Comparison of ENCODE assay signal across 8 cellular contexts in genomic region chr2:38535404-38535744, GRCh38.
DNase-seq lines count a peak whose midpoint lies in the region; ATAC-seq and TF ChIP-seq lines count a peak whose summit lies in the region.

No MANE protein-coding gene starts in this region.

- no peaks in the 10 kb centered on the region for H3K36me3 Mint-ChIP-seq in activated naive CD4-positive, alpha-beta T cell treated with anti-CD3 and anti-CD28 coated beads, Interleukin-2, amount 10 ng/mL, durations not matched to agents 7 days and 5 days
- no peaks in the 10 kb centered on the region for H3K36me3 Mint-ChIP-seq in naive B cell

- no peaks in the 10 kb centered on the region for H3K27me3 ChIP-seq in colonic mucosa
- no peaks in the 10 kb centered on the region for H3K27me3 ChIP-seq in testis

- no peak for TF ChIP-seq POLR2A in testis (IDR thresholded peaks at IDR 0.05)

- no peak for ATAC-seq in naive B cell (ENCODE audit: low read depth in 2 of 2)
- ATAC-seq in GM18858 (IDR thresholded peaks at IDR 0.05; ENCODE audit: unreplicated experiment), result no peak

- no peak overlapping the region for H3K27ac Mint-ChIP-seq in activated naive CD4-positive, alpha-beta T cell treated with anti-CD3 and anti-CD28 coated beads, Interleukin-2, amount 10 ng/mL, durations not matched to agents 7 days and 5 days
- peak overlapping the region in 5 of 6 donors; percentile 39 to 94 (median 61) for H3K27ac Mint-ChIP-seq in naive B cell

- TF ChIP-seq CTCF in colonic mucosa (IDR thresholded peaks at IDR 0.05) (no peak), testis (IDR thresholded peaks at IDR 0.05) (no peak)

- peak overlapping the region; percentile 23 for H3K4me3 Mint-ChIP-seq in activated naive CD4-positive, alpha-beta T cell treated with anti-CD3 and anti-CD28 coated beads, Interleukin-2, amount 10 ng/mL, durations not matched to agents 7 days and 5 days
- H3K4me3 Mint-ChIP-seq in naive B cell, result peak overlapping the region; percentile 35 to 86 (median 70)

- peaks cover 55% of the 10 kb centered on the region for H3K27me3 Mint-ChIP-seq in activated naive CD4-positive, alpha-beta T cell treated with anti-CD3 and anti-CD28 coated beads, Interleukin-2, amount 10 ng/mL, durations not matched to agents 7 days and 5 days
- peaks cover 10 to 27% (median 12%) of the 10 kb centered on the region in 3 donors for H3K27me3 Mint-ChIP-seq in naive B cell

- no peak for DNase-seq in activated naive CD4-positive, alpha-beta T cell treated with anti-CD3 and anti-CD28 coated beads, Interleukin-2, amount 10 ng/mL, durations not matched to agents 7 days and 5 days
- no peak for DNase-seq in activated naive CD4-positive, alpha-beta T cell treated with Interleukin-2 at 50 U/mL for 16 hours
- DNase-seq in colonic mucosa (no peak), naive B cell (no peak), testis (no peak), SW480 (ENCODE audit: low spot score) (no peak)
- no peak for DNase-seq in effector CD4-positive, alpha-beta T cell

- no peaks in the 10 kb centered on the region for H3K9me3 Mint-ChIP-seq in activated naive CD4-positive, alpha-beta T cell treated with anti-CD3 and anti-CD28 coated beads, Interleukin-2, amount 10 ng/mL, durations not matched to agents 7 days and 5 days
- no peaks in the 10 kb centered on the region for H3K9me3 Mint-ChIP-seq in naive B cell

- H3K4me3 ChIP-seq in colonic mucosa (peak overlapping the region; percentile 40), testis (peak overlapping the region; percentile 54 to 74)

- H3K9me3 ChIP-seq in colonic mucosa (no peaks in the 10 kb centered on the region), testis (no peaks in the 10 kb centered on the region)

- WGBS in testis, 2 donors, result 54 to 78% methylated on average over 5 to 11 of the region's 11 CpGs

- CTCF ChIA-PET in activated naive CD4-positive, alpha-beta T cell treated with anti-CD3 and anti-CD28 coated beads, Interleukin-2, amount 10 ng/mL, durations not matched to agents 7 days and 5 days (lab: Charles Lee), result interaction anchor here (0.7 to 3.2 kb wide), 9 partner anchors 28 to 293 kb away, joined by 3 to 22 read pairs (median 4); no protein-coding TSS in a partner anchor

- intact Hi-C loops in colonic mucosa (cut with DNase I) (no loop called here), testis (cut with DNase I; ENCODE audit: low total_unique reads) (loop anchor here (10.0 kb wide), 1 partner anchor 221 kb away; no protein-coding TSS in a partner anchor)

- peak overlapping the region; percentile 6 to 71 for H3K9ac ChIP-seq in colonic mucosa (ENCODE audit: low read depth in 2 of 2, low read length in 2 of 2)

- H3K36me3 ChIP-seq in colonic mucosa, result no peaks in the 10 kb centered on the region
- H3K36me3 ChIP-seq in testis (ENCODE audit: low read depth, missing control alignments), result no peaks in the 10 kb centered on the region

- H3K4me1 ChIP-seq in colonic mucosa, result no peaks in the 10 kb centered on the region
- peaks cover 5% of the 10 kb centered on the region for H3K4me1 ChIP-seq in testis

- H3K27ac ChIP-seq in colonic mucosa, result no peak overlapping the region
- no peak overlapping the region for H3K27ac ChIP-seq in testis

- H3K4me1 Mint-ChIP-seq in activated naive CD4-positive, alpha-beta T cell treated with anti-CD3 and anti-CD28 coated beads, Interleukin-2, amount 10 ng/mL, durations not matched to agents 7 days and 5 days, result peaks cover 6% of the 10 kb centered on the region
- H3K4me1 Mint-ChIP-seq in naive B cell, result peaks cover 24 to 31% (median 25%) of the 10 kb centered on the region in 3 donors
